Comparison of ENCODE assay signal across 7 cellular contexts in the genomic region with DNA sequence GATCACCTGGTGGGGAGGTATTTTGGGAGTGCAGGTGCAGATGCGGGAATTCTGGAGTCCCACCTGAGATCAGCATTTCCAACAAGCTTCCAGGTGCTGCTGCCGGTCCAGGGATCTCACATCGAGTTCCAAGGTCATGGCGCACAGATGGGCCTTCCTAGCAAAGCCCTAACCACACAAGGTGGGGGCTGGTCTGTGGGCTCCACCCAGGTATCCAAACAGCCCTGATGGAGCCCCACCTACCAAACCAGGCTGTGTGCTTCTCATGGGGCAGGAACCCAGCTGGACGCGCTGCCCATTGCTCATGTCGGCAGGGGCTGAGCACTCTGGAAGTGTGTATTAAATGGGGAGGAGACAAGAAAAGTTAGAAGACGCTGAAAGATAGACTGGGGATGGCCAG.
"Had no signal": no experiment of that assay in that cellular context is flagged by ENCODE, and none has a peak within 500 bp of the region (broad histone marks: within the 10 kb centered on the region; RNA-seq: fewer than 3 reads in every experiment).

No MANE protein-coding gene starts in this region.

- ATAC-seq: GM23338 had no signal

- H3K27ac Mint-ChIP-seq: GM23338 had no signal

- H3K9me3 Mint-ChIP-seq: GM23338, H9 had no signal

- DNase-seq: H9, HCEC 1CT, IMR-90 had no signal

- H3K4me3 Mint-ChIP-seq: GM23338, H9 had no signal

- FAIRE-seq: H1, H54, HTR-8/SVneo had no signal

- H3K4me3 ChIP-seq: GM23338 had no signal
